In genomic region chr7:16702433-16702832, GRCh38 we compare ENCODE assay signal across 25 cellular contexts. TPM values are rescaled to one million over a fixed set of nuclear protein-coding genes. Genes with fewer than 3 reads are reported as not detected.
DNase-seq lines count a peak whose midpoint lies in the region; ATAC-seq and TF ChIP-seq lines count a peak whose summit lies in the region.
"Had no signal": no experiment of that assay in that cellular context is flagged by ENCODE, and none has a peak within 500 bp of the region (broad histone marks: within the 10 kb centered on the region; RNA-seq: fewer than 3 reads in every experiment).

No MANE protein-coding gene starts in this region.

- H3K4me2 ChIP-seq in SK-N-SH: no peak overlapping the region

- H3K79me2 ChIP-seq in SK-N-SH (ENCODE audit: insufficient read depth): no peaks in the 10 kb centered on the region

- ATAC-seq in SK-N-SH treated with all-trans-retinoic acid at 6 μM for 48 hours: no peak
- ATAC-seq in RWPE2 (ENCODE audit: low read depth): no peak
- ATAC-seq in HG03520 (IDR thresholded peaks at IDR 0.05; ENCODE audit: unreplicated experiment): no peak
- ATAC-seq: activated T-cell treated with anti-CD3 and anti-CD28 coated beads, Interleukin-2, amount 50 U/mL, for 72 hours; sciatic nerve; stimulated activated effector memory CD8-positive, alpha-beta T cell treated with anti-CD3 and anti-CD28 coated beads, Interleukin-12 subunit alpha, Interleukin-12 subunit beta, amount 100 ng/mL, for 72 hours had no signal

- POLR2A ChIA-PET in SK-N-SH (lab: Yijun Ruan, JAX): no interaction called here

- CTCF ChIA-PET in SK-N-SH (lab: Yijun Ruan, JAX): interaction anchor here (0.9 to 3.2 kb wide), 3 partner anchors 11 to 215 kb away, joined by 4 to 23 read pairs (median 5); no protein-coding TSS in a partner anchor

- H3K36me3 ChIP-seq in SK-N-SH (replicated peaks in 1 of 2; ENCODE audit: control insufficient read depth in 1 of 2, insufficient read depth in 2 of 2, low read length in 1 of 2): peaks cover 84 to 87% of the 10 kb centered on the region in 2 experiments
- peaks cover 93% of the 10 kb centered on the region for H3K36me3 ChIP-seq in RWPE2 (ENCODE audit: low read depth)
- H3K36me3 ChIP-seq in breast epithelium: no peaks in the 10 kb centered on the region

- no peak overlapping the region for H3K27ac Mint-ChIP-seq in progenitor cell of endocrine pancreas
- no peak overlapping the region for H3K27ac Mint-ChIP-seq in activated CD4-positive, alpha-beta T cell treated with anti-CD3 and anti-CD28 coated beads, Interleukin-2, amount 10 ng/mL, durations not matched to agents 24 days and 14 days
- H3K27ac Mint-ChIP-seq: activated T-cell treated with anti-CD3 and anti-CD28 coated beads, Interleukin-2, amount 50 U/mL, for 72 hours; IgD-negative memory B cell; stimulated activated effector memory CD8-positive, alpha-beta T cell treated with anti-CD3 and anti-CD28 coated beads, Interleukin-12 subunit alpha, Interleukin-12 subunit beta, amount 100 ng/mL, for 72 hours had no signal

- TF ChIP-seq EP300 in SK-N-SH (IDR thresholded peaks at IDR 0.05; ENCODE audit: borderline replicate concordance in 1 of 2, low read depth in 1 of 2, low read length in 1 of 2): no peak

- TF ChIP-seq POLR2A in erythroblast (IDR thresholded peaks at IDR 0.05; ENCODE audit: low read length): no peak
- TF ChIP-seq POLR2A in breast epithelium (IDR thresholded peaks at IDR 0.05): no peak

- H3K27me3 Mint-ChIP-seq in progenitor cell of endocrine pancreas: no peaks in the 10 kb centered on the region
- H3K27me3 Mint-ChIP-seq in activated CD4-positive, alpha-beta T cell treated with anti-CD3 and anti-CD28 coated beads, Interleukin-2, amount 10 ng/mL, durations not matched to agents 24 days and 14 days: no peaks in the 10 kb centered on the region
- H3K27me3 Mint-ChIP-seq: IgD-negative memory B cell had no signal

- no peak overlapping the region for H3K4me3 Mint-ChIP-seq in progenitor cell of endocrine pancreas (ENCODE audit: low read depth)
- no peak overlapping the region for H3K4me3 Mint-ChIP-seq in activated CD4-positive, alpha-beta T cell treated with anti-CD3 and anti-CD28 coated beads, Interleukin-2, amount 10 ng/mL, durations not matched to agents 24 days and 14 days
- H3K4me3 Mint-ChIP-seq: activated T-cell treated with anti-CD3 and anti-CD28 coated beads, Interleukin-2, amount 50 U/mL, for 72 hours; IgD-negative memory B cell; stimulated activated effector memory CD8-positive, alpha-beta T cell treated with anti-CD3 and anti-CD28 coated beads, Interleukin-12 subunit alpha, Interleukin-12 subunit beta, amount 100 ng/mL, for 72 hours had no signal

- H3K4me3 ChIP-seq in SK-N-SH (ENCODE audit: low read depth in 2 of 2, low read length in 1 of 2) (no peak overlapping the region), RWPE2 (ENCODE audit: severe bottlenecking) (no peak overlapping the region), breast epithelium (no peak overlapping the region)
- H3K4me3 ChIP-seq: ascending aorta, lung, pancreas, Peyer's patch, vagina had no signal

- H2AFZ ChIP-seq in SK-N-SH (ENCODE audit: low read depth): no peak overlapping the region

- no peak for DNase-seq in SK-N-SH
- no peak for DNase-seq in RWPE2 (ENCODE audit: low spot score)
- peak; percentile 13 to 49 for DNase-seq in erythroblast (lab: John Stamatoyannopoulos, UW)
- DNase-seq in progenitor cell of endocrine pancreas (ENCODE audit: low spot score, unreplicated experiment): no peak
- no peak for DNase-seq in activated CD4-positive, alpha-beta T cell treated with anti-CD3 and anti-CD28 coated beads, Interleukin-2, amount 10 ng/mL, durations not matched to agents 24 days and 14 days
- DNase-seq in breast epithelium (ENCODE audit: low spot score in 2 of 2): no peak
- DNase-seq: activated CD4-positive, CD25-positive, alpha-beta regulatory T cell treated with anti-CD3 and anti-CD28 coated beads, Interleukin-2, amount 50 U/mL, for 72 hours; activated CD8-positive, alpha-beta memory T cell treated with anti-CD3 and anti-CD28 coated beads for 24 hours; activated naive CD4-positive, alpha-beta T cell treated with anti-CD3 and anti-CD28 coated beads, Interleukin-2, amount 50 U/mL, for 16 hours; activated T-cell treated with anti-CD3 and anti-CD28 coated beads, Interleukin-2, amount 50 U/mL, for 72 hours; C1 segment of cervical spinal cord; effector memory CD4-positive, alpha-beta T cell; NCI-H2227 treated with DMSO at 0.1 percent for 48 hours; pancreas; Peyer's patch; T1000 had no signal

- H3K27ac ChIP-seq in SK-N-SH (ENCODE audit: low read depth in 2 of 2, low read length in 1 of 2) (no peak overlapping the region), RWPE2 (ENCODE audit: poor library complexity, severe bottlenecking) (no peak overlapping the region), breast epithelium (no peak overlapping the region)
- H3K27ac ChIP-seq: ascending aorta, pancreas, Peyer's patch, vagina had no signal

- H3F3A ChIP-seq in SK-N-SH (replicated peaks; ENCODE audit: insufficient read depth): peaks cover under 1% of the 10 kb centered on the region

- peak; percentile 49; the same call in 1 of the 2 replicates for TF ChIP-seq RAD21 in SK-N-SH (IDR thresholded peaks at IDR 0.05; ENCODE audit: low read length)

- H3K36me3 Mint-ChIP-seq in progenitor cell of endocrine pancreas (ENCODE audit: insufficient read depth): peaks cover 32% of the 10 kb centered on the region
- H3K36me3 Mint-ChIP-seq in activated CD4-positive, alpha-beta T cell treated with anti-CD3 and anti-CD28 coated beads, Interleukin-2, amount 10 ng/mL, durations not matched to agents 24 days and 14 days (ENCODE audit: low read depth): peaks cover 64% of the 10 kb centered on the region

- H3K9me2 ChIP-seq in SK-N-SH: no peaks in the 10 kb centered on the region

- H3K9me3 Mint-ChIP-seq in progenitor cell of endocrine pancreas (ENCODE audit: low read depth): no peaks in the 10 kb centered on the region
- H3K9me3 Mint-ChIP-seq in activated CD4-positive, alpha-beta T cell treated with anti-CD3 and anti-CD28 coated beads, Interleukin-2, amount 10 ng/mL, durations not matched to agents 24 days and 14 days: no peaks in the 10 kb centered on the region
- H3K9me3 Mint-ChIP-seq: activated T-cell treated with anti-CD3 and anti-CD28 coated beads, Interleukin-2, amount 50 U/mL, for 72 hours; IgD-negative memory B cell; stimulated activated effector memory CD8-positive, alpha-beta T cell treated with anti-CD3 and anti-CD28 coated beads, Interleukin-12 subunit alpha, Interleukin-12 subunit beta, amount 100 ng/mL, for 72 hours had no signal

- H4K20me1 ChIP-seq in SK-N-SH (ENCODE audit: insufficient read depth): no peaks in the 10 kb centered on the region

- H3K4me1 ChIP-seq in SK-N-SH (ENCODE audit: control insufficient read depth in 1 of 2, insufficient read depth in 2 of 2, low read depth in 1 of 2, low read length in 1 of 2) (peaks cover 0 to 17% of the 10 kb centered on the region in 2 experiments; a peak in 1 of 4 replicates), RWPE2 (ENCODE audit: insufficient read depth, poor library complexity, severe bottlenecking) (no peaks in the 10 kb centered on the region), breast epithelium (no peaks in the 10 kb centered on the region)
- H3K4me1 ChIP-seq: Peyer's patch, vagina had no signal

- H3K4me1 Mint-ChIP-seq in progenitor cell of endocrine pancreas (ENCODE audit: low read depth): peaks cover 6% of the 10 kb centered on the region
- H3K4me1 Mint-ChIP-seq in activated CD4-positive, alpha-beta T cell treated with anti-CD3 and anti-CD28 coated beads, Interleukin-2, amount 10 ng/mL, durations not matched to agents 24 days and 14 days: no peaks in the 10 kb centered on the region
- H3K4me1 Mint-ChIP-seq: IgD-negative memory B cell; stimulated activated effector memory CD8-positive, alpha-beta T cell treated with anti-CD3 and anti-CD28 coated beads, Interleukin-12 subunit alpha, Interleukin-12 subunit beta, amount 100 ng/mL, for 72 hours had no signal

- 0 out of 2 replicates have a peak, but pooled peaks have one; percentile 11 for TF ChIP-seq CTCF in SK-N-SH (IDR thresholded peaks at IDR 0.05)
- peak; percentile 11 for TF ChIP-seq CTCF in RWPE2 (IDR thresholded peaks at IDR 0.05; ENCODE audit: poor library complexity, severe bottlenecking)
- TF ChIP-seq CTCF in progenitor cell of endocrine pancreas (IDR thresholded peaks at IDR 0.05; ENCODE audit: unreplicated experiment): peak; percentile 12
- TF ChIP-seq CTCF in breast epithelium (IDR thresholded peaks at IDR 0.05): no peak

- H3K27me3 ChIP-seq in SK-N-SH (ENCODE audit: insufficient read depth): no peaks in the 10 kb centered on the region
- no peaks in the 10 kb centered on the region for H3K27me3 ChIP-seq in RWPE2 (ENCODE audit: insufficient read depth, poor library complexity, severe bottlenecking)
- no peaks in the 10 kb centered on the region for H3K27me3 ChIP-seq in breast epithelium
- H3K27me3 ChIP-seq: ascending aorta, pancreas, Peyer's patch, vagina had no signal

- intact Hi-C loops in activated CD4-positive, alpha-beta T cell treated with anti-CD3 and anti-CD28 coated beads, Interleukin-2, amount 10 ng/mL, durations not matched to agents 24 days and 14 days (cut with micrococcal nuclease): no loop called here
- intact Hi-C loops in breast epithelium (cut with DNase I; ENCODE audit: low total_unique reads): no loop called here

- no peak overlapping the region for H3K9ac ChIP-seq in SK-N-SH

- no peaks in the 10 kb centered on the region for H3K9me3 ChIP-seq in SK-N-SH
- no peaks in the 10 kb centered on the region for H3K9me3 ChIP-seq in RWPE2 (ENCODE audit: severe bottlenecking)
- H3K9me3 ChIP-seq in breast epithelium: no peaks in the 10 kb centered on the region
- H3K9me3 ChIP-seq: ascending aorta, pancreas, Peyer's patch, vagina had no signal

RNA-seq across cellular contexts. Expression of gene TSPAN13, which starts 51.1 kb away (rescaled TPM):
- polyA plus RNA-seq in SK-N-SH (2012; rRNA removed): 0.26 and 0.42 TPM in 2 replicates
- 0.71 and 0.77 TPM in 2 replicates for polyA plus RNA-seq in SK-N-SH (2012; cell fraction: cytosol; rRNA removed)
- polyA plus RNA-seq in SK-N-SH (2012; cell fraction: nucleus; rRNA removed): 0.12 and 0.37 TPM in 2 replicates
- total RNA-seq in progenitor cell of endocrine pancreas: 112 and 116 TPM in 2 replicates
- total RNA-seq in activated CD4-positive, alpha-beta T cell treated with anti-CD3 and anti-CD28 coated beads, Interleukin-2, amount 10 ng/mL, durations not matched to agents 24 days and 14 days: 0.91 and 1.1 TPM in 2 replicates
- total RNA-seq in breast epithelium: 10 to 100 TPM; 10.2 to 73.8 (median 42.6) TPM
- total RNA-seq: G401 had no signal

RNA-seq across cellular contexts. Expression of gene BZW2, which starts 56.5 kb away (rescaled TPM):
- polyA plus RNA-seq in SK-N-SH (2012; rRNA removed): 60.4 and 71.9 TPM in 2 replicates
- 94.5 and 115 TPM in 2 replicates for polyA plus RNA-seq in SK-N-SH (2012; cell fraction: cytosol; rRNA removed)
- 43.2 and 51.1 TPM in 2 replicates for polyA plus RNA-seq in SK-N-SH (2012; cell fraction: nucleus; rRNA removed)
- total RNA-seq in progenitor cell of endocrine pancreas: 72.7 and 75.6 TPM in 2 replicates
- 104 and 113 TPM in 2 replicates for total RNA-seq in activated CD4-positive, alpha-beta T cell treated with anti-CD3 and anti-CD28 coated beads, Interleukin-2, amount 10 ng/mL, durations not matched to agents 24 days and 14 days
- total RNA-seq in breast epithelium: 10 to 100 TPM; 55.7 to 68.8 (median 68.2) TPM

RNA-seq across cellular contexts. Expression of gene ANKMY2, which starts 56.9 kb away (rescaled TPM):
- polyA plus RNA-seq in SK-N-SH (2012; rRNA removed): 15.8 and 22.4 TPM in 2 replicates
- polyA plus RNA-seq in SK-N-SH (2012; cell fraction: cytosol; rRNA removed): 21.3 and 22.1 TPM in 2 replicates
- polyA plus RNA-seq in SK-N-SH (2012; cell fraction: nucleus; rRNA removed): 11.9 and 25.6 TPM in 2 replicates
- total RNA-seq in progenitor cell of endocrine pancreas (26.4 and 26.5 TPM in 2 replicates), breast epithelium (10 to 100 TPM; 14.9 to 24.4 (median 18.4) TPM)
- 8.0 and 8.7 TPM in 2 replicates for total RNA-seq in activated CD4-positive, alpha-beta T cell treated with anti-CD3 and anti-CD28 coated beads, Interleukin-2, amount 10 ng/mL, durations not matched to agents 24 days and 14 days

Comparison
In these comparisons a context has a peak if more than half of its experiments do, and no peak if none do; other contexts are left out.
1. DNase-seq: peak in erythroblast (2 of 2); none in SK-N-SH (single experiment), RWPE2 (single experiment), progenitor cell of endocrine pancreas (single experiment), activated CD4-positive, alpha-beta T cell treated with anti-CD3 and anti-CD28 coated beads, Interleukin-2, amount 10 ng/mL, durations not matched to agents 24 days and 14 days (single experiment) and breast epithelium (0 of 2).
2. CTCF ChIP-seq: peak in SK-N-SH (single experiment), RWPE2 (single experiment) and progenitor cell of endocrine pancreas (single experiment); none in breast epithelium (0 of 3).